Comparison of ENCODE assay signal across 14 cellular contexts in the genomic region with DNA sequence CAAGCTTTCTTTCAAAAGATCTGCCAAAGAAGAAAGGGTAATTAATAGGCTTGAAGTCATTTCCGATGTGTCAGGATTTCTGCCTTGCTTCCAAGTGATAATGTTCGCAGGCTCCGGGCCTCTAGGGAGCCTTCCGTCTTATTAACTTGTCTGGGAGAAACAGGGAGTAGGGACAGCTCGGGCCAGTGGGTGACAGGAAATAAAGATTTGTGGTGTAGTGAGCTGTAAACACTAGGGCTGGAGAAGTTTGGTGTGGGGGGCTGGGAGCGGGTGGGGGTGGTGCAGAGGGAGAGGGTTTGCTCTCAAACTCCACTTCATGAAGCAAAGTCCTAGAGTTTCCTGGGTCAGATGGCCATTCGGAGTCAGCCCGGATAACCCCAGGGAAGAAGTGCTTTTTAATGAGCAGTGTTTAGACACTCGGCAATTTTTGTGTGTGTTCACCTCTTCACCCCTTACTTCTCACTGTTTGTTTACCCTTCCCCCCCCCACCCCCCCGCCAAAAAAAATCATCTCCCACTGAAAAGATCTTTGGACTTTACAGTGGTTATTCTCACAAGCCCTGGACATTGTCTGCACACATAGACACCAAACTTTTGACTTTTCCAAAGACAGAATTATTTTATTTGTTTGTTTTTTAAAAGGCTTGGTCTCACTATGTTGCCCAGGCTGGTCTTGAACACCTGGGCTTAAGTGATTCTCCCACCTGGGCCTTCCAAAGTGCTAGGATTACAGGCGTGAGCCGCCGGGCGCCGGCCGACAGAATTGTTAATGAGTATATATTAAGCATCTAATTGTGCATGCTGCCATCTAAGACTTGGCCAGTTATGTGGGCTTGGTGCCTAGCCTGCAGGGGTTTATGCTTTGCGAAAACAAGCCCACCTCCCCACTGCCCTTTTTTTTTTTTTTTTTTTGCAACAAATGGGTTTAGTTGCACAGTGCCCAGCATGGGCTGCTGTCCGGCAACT.
DNase-seq lines count a peak whose midpoint lies in the region; ATAC-seq and TF ChIP-seq lines count a peak whose summit lies in the region.
"Had no signal": no experiment of that assay in that cellular context is flagged by ENCODE, and none has a peak within 500 bp of the region (broad histone marks: within the 10 kb centered on the region; RNA-seq: fewer than 3 reads in every experiment).

No MANE protein-coding gene starts in this region.

- H3F3A ChIP-seq in smooth muscle cell (ENCODE audit: low read depth) = peaks cover 27% of the 10 kb centered on the region
- H3F3A ChIP-seq in GM23248 (ENCODE audit: insufficient read depth) = no peaks in the 10 kb centered on the region

- intact Hi-C loops in left cardiac atrium (cut with DNase I) = no loop called here

- H3K9me3 ChIP-seq in WERI-Rb-1 (ENCODE audit: severe bottlenecking) (no peaks in the 10 kb centered on the region), smooth muscle cell (replicated peaks; ENCODE audit: low read depth) (no peaks in the 10 kb centered on the region), GM23248 (ENCODE audit: low read depth) (no peaks in the 10 kb centered on the region)

- H3K36me3 ChIP-seq in WERI-Rb-1 = peaks cover 9% of the 10 kb centered on the region
- no peaks in the 10 kb centered on the region for H3K36me3 ChIP-seq in smooth muscle cell (ENCODE audit: low read depth)
- no peaks in the 10 kb centered on the region for H3K36me3 ChIP-seq in GM23248 (ENCODE audit: low read depth)

- in situ Hi-C loops in GM23248 (cut with MboI) = no loop called here

- no peaks in the 10 kb centered on the region for H3K27me3 ChIP-seq in WERI-Rb-1 (ENCODE audit: insufficient read depth, low read depth, severe bottlenecking)
- no peaks in the 10 kb centered on the region for H3K27me3 ChIP-seq in smooth muscle cell (ENCODE audit: low read depth)
- H3K27me3 ChIP-seq in GM23248 (replicated peaks; ENCODE audit: insufficient read depth) = no peaks in the 10 kb centered on the region

- 51% methylated on average over 18 of the region's 18 CpGs for WGBS in smooth muscle cell (ENCODE audit: low lambda C conversion rate)
- WGBS in GM23248 (ENCODE audit: low coverage in 1 of 2, low lambda C conversion rate in 2 of 2, missing lambda C conversion rate in 2 of 2), 2 experiments = 80 to 84% methylated on average over 13 to 18 of the region's 18 CpGs

- DNase-seq in HuH-7 (ENCODE audit: low spot score) (peak; percentile 46), WERI-Rb-1 (peak; percentile 91), left cardiac atrium (peak; percentile 45), smooth muscle cell (lab: John Stamatoyannopoulos, UW; ENCODE audit: unreplicated experiment) (peak; percentile 8), GM23248 (no peak), NOMO-1 treated with dmso at 0.1 percent for 144 hours (lab: John Stamatoyannopoulos, UW; ENCODE audit: unreplicated experiment) (no peak), HUDEP-2 (lab: John Stamatoyannopoulos, UW; ENCODE audit: unreplicated experiment in 76 of 76) (no peak)
- no peak for DNase-seq in stimulated activated CD8-positive, alpha-beta memory T cell treated with anti-CD3 and anti-CD28 coated beads, Interleukin-4, amount 100 ng/mL, for 48 hours
- DNase-seq: central memory CD4-positive, alpha-beta T cell; DMS79; foreskin melanocyte; NCI-H2029; RPMI8226 had no signal

- peaks cover 2% of the 10 kb centered on the region for H3K79me2 ChIP-seq in smooth muscle cell (ENCODE audit: low read depth)
- H3K79me2 ChIP-seq in GM23248 (ENCODE audit: insufficient read depth) = no peaks in the 10 kb centered on the region

- no peaks in the 10 kb centered on the region for H3K9me2 ChIP-seq in GM23248 (ENCODE audit: insufficient read depth)

- TF ChIP-seq CTCF in WERI-Rb-1 (IDR thresholded peaks at IDR 0.05; ENCODE audit: low read depth, low read length) (no peak), smooth muscle cell (IDR thresholded peaks at IDR 0.05; ENCODE audit: borderline replicate concordance, insufficient read depth, poor library complexity, severe bottlenecking) (no peak)

- ATAC-seq in left cardiac atrium = peak; percentile 49 to 61

- H3K27ac ChIP-seq in WERI-Rb-1 = peak overlapping the region; percentile 92
- H3K27ac ChIP-seq in smooth muscle cell (ENCODE audit: low read depth) = peak overlapping the region; percentile 87
- H3K27ac ChIP-seq in GM23248 = no peak overlapping the region

- H3K4me2 ChIP-seq in smooth muscle cell (peak overlapping the region; percentile 68), GM23248 (ENCODE audit: unreplicated experiment) (no peak overlapping the region)

- H4K20me1 ChIP-seq in smooth muscle cell (ENCODE audit: low read depth) = no peaks in the 10 kb centered on the region
- no peaks in the 10 kb centered on the region for H4K20me1 ChIP-seq in GM23248 (ENCODE audit: insufficient read depth)

- H3K4me1 ChIP-seq in smooth muscle cell (ENCODE audit: low read depth) (peaks cover 86% of the 10 kb centered on the region), GM23248 (ENCODE audit: insufficient read depth) (no peaks in the 10 kb centered on the region)

- H3K4me3 ChIP-seq in WERI-Rb-1 (ENCODE audit: low read depth, low read length) (no peak overlapping the region), smooth muscle cell (no peak overlapping the region), GM23248 (no peak overlapping the region)
- H3K4me3 ChIP-seq: lung had no signal

- no peak overlapping the region for H3K9ac ChIP-seq in smooth muscle cell (ENCODE audit: low read depth)
- no peak overlapping the region for H3K9ac ChIP-seq in GM23248

- no peak overlapping the region for H2AFZ ChIP-seq in smooth muscle cell (ENCODE audit: low read depth)
- no peak overlapping the region for H2AFZ ChIP-seq in GM23248

Comparison
In these comparisons a context has a peak if more than half of its experiments do, and no peak if none do; other contexts are left out.
1. DNase-seq: peak in HuH-7 (single experiment), WERI-Rb-1 (single experiment), left cardiac atrium (single experiment) and smooth muscle cell (single experiment); none in stimulated activated CD8-positive, alpha-beta memory T cell treated with anti-CD3 and anti-CD28 coated beads, Interleukin-4, amount 100 ng/mL, for 48 hours (single experiment), GM23248 (single experiment), NOMO-1 treated with dmso at 0.1 percent for 144 hours (single experiment) and HUDEP-2 (0 of 76).